In genomic region chr3:67094769-67095168, GRCh38 we compare ENCODE assay signal across 18 cellular contexts.
A peak's percentile ranks its signal among the peaks of the same experiment; 100 is the strongest.
DNase-seq lines count a peak whose midpoint lies in the region; ATAC-seq and TF ChIP-seq lines count a peak whose summit lies in the region.
"Had no signal": no experiment of that assay in that cellular context is flagged by ENCODE, and none has a peak within 500 bp of the region (broad histone marks: within the 10 kb centered on the region; RNA-seq: fewer than 3 reads in every experiment).

No MANE protein-coding gene starts in this region.

- H3K4me3 ChIP-seq in BE2C (ENCODE audit: low read depth, low read length) (no peak overlapping the region), SK-N-MC (peak overlapping the region; percentile 49), fibroblast of pulmonary artery (replicated peaks; ENCODE audit: low read depth, low read length) (no peak overlapping the region), neuronal stem cell (ENCODE audit: low read length in 2 of 2) (no peak overlapping the region)

- no peak overlapping the region for H2BK12ac ChIP-seq in neuronal stem cell (ENCODE audit: low read length)

- no peak overlapping the region for H2AK5ac ChIP-seq in neuronal stem cell (ENCODE audit: low read depth, low read length)

- H3K79me1 ChIP-seq in neuronal stem cell (ENCODE audit: low read depth, low read length), result no peaks in the 10 kb centered on the region

- no peak overlapping the region for H3K18ac ChIP-seq in neuronal stem cell (ENCODE audit: low read length)

- TF ChIP-seq CTCF in BE2C (IDR thresholded peaks at IDR 0.05; ENCODE audit: low read depth, low read length) (no peak), fibroblast of pulmonary artery (IDR thresholded peaks at IDR 0.05; ENCODE audit: low read length, missing control alignments) (no peak), type B pancreatic cell (conservative IDR thresholded peaks at IDR 0.05) (no peak)

- no peak for ATAC-seq in SK-N-SH treated with all-trans-retinoic acid at 6 μM for 48 hours
- ATAC-seq: T-cell had no signal

- no peak overlapping the region for H3K14ac ChIP-seq in neuronal stem cell (ENCODE audit: low read length)

- no peak overlapping the region for H3K4me3 Mint-ChIP-seq in type B pancreatic cell
- H3K4me3 Mint-ChIP-seq: activated CD4-positive, alpha-beta T cell treated with anti-CD3 and anti-CD28 coated beads, Interleukin-2, amount 10 ng/mL, durations not matched to agents 24 days and 14 days; CD8-positive, alpha-beta memory T cell; memory B cell; T-cell had no signal

- H3K9me3 Mint-ChIP-seq in type B pancreatic cell, result no peaks in the 10 kb centered on the region
- H3K9me3 Mint-ChIP-seq: activated CD4-positive, alpha-beta T cell treated with anti-CD3 and anti-CD28 coated beads, Interleukin-2, amount 10 ng/mL, durations not matched to agents 24 days and 14 days; memory B cell had no signal

- H3K4me1 ChIP-seq in BE2C (peaks cover 5% of the 10 kb centered on the region), neuronal stem cell (ENCODE audit: control insufficient read depth in 2 of 2, insufficient read depth in 1 of 2, low read depth in 1 of 2, low read length in 2 of 2) (peaks cover 0 to 5% of the 10 kb centered on the region in 2 donors)

- no peak overlapping the region for H3K9ac ChIP-seq in SK-N-MC (ENCODE audit: insufficient read length)
- no peak overlapping the region for H3K9ac ChIP-seq in neuronal stem cell (ENCODE audit: low read depth, low read length, poor library complexity)

- WGBS in neuronal stem cell (ENCODE audit: extremely low coverage in 2 of 2, insufficient read length in 2 of 2, insufficient replicate concordance in 1 of 2), 2 donors, result no CpG with 5 or more reads among the region's 1 CpG

- no peak overlapping the region for H3K4ac ChIP-seq in neuronal stem cell (ENCODE audit: low read length)

- peaks cover 14% of the 10 kb centered on the region for H3K4me1 Mint-ChIP-seq in type B pancreatic cell (ENCODE audit: unreplicated experiment)
- H3K4me1 Mint-ChIP-seq: CD8-positive, alpha-beta memory T cell; memory B cell; T-cell had no signal

- H2AFZ ChIP-seq in neuronal stem cell (ENCODE audit: low read length), result peak overlapping the region; percentile 40

- peak overlapping the region; percentile 42; the same call in 1 of the 2 replicates for H3K27ac ChIP-seq in SK-N-MC
- H3K27ac ChIP-seq in neuronal stem cell (replicated peaks; ENCODE audit: low read length), result no peak overlapping the region

- H4K91ac ChIP-seq in neuronal stem cell (ENCODE audit: low read depth, low read length, poor library complexity), result no peak overlapping the region

- no peak overlapping the region for H3K27ac Mint-ChIP-seq in type B pancreatic cell
- H3K27ac Mint-ChIP-seq: activated CD4-positive, alpha-beta T cell treated with anti-CD3 and anti-CD28 coated beads, Interleukin-2, amount 10 ng/mL, durations not matched to agents 24 days and 14 days; CD8-positive, alpha-beta memory T cell; progenitor cell of endocrine pancreas had no signal

- H3K23ac ChIP-seq in neuronal stem cell (ENCODE audit: low read depth, low read length, poor library complexity), result no peak overlapping the region

- H3K36me3 ChIP-seq in BE2C (no peaks in the 10 kb centered on the region), SK-N-MC (ENCODE audit: insufficient read depth, low read length) (no peaks in the 10 kb centered on the region), neuronal stem cell (replicated peaks in 1 of 2; ENCODE audit: control insufficient read depth in 2 of 2, insufficient read depth in 2 of 2, low read length in 2 of 2) (no peaks in the 10 kb centered on the region)

- no peaks in the 10 kb centered on the region for H3K36me3 Mint-ChIP-seq in type B pancreatic cell
- H3K36me3 Mint-ChIP-seq: memory B cell, T-cell had no signal

- H4K8ac ChIP-seq in neuronal stem cell (ENCODE audit: low read depth, low read length), result no peak overlapping the region

- H2BK15ac ChIP-seq in neuronal stem cell (ENCODE audit: low read length), result no peak overlapping the region

- no peak overlapping the region for H2BK120ac ChIP-seq in neuronal stem cell (ENCODE audit: low read depth, low read length)

- H2BK5ac ChIP-seq in neuronal stem cell (ENCODE audit: low read length), result no peak overlapping the region

- no peaks in the 10 kb centered on the region for H3K27me3 Mint-ChIP-seq in type B pancreatic cell
- H3K27me3 Mint-ChIP-seq: memory B cell, progenitor cell of endocrine pancreas had no signal

- H3K27me3 ChIP-seq in BE2C (no peaks in the 10 kb centered on the region), neuronal stem cell (ENCODE audit: control insufficient read depth in 3 of 3, insufficient read depth in 3 of 3, low read depth in 1 of 3, low read length in 3 of 3) (no peaks in the 10 kb centered on the region)

- DNase-seq in BE2C, result peak; percentile 49
- no peak for DNase-seq in SK-N-MC (ENCODE audit: low read depth, low spot score)
- DNase-seq in fibroblast of pulmonary artery (ENCODE audit: low read depth), result peak; percentile 51
- no peak for DNase-seq in neuronal stem cell (ENCODE audit: low spot score)
- DNase-seq in AG20443 (ENCODE audit: low spot score), result no peak
- DNase-seq in activated effector memory CD4-positive, alpha-beta T cell treated with Interleukin-2 at 50 U/mL for 16 hours, result no peak
- DNase-seq in type B pancreatic cell (ENCODE audit: extremely low spot score, unreplicated experiment), result no peak
- DNase-seq: activated CD4-positive, alpha-beta T cell treated with anti-CD3 and anti-CD28 coated beads, Interleukin-2, amount 10 ng/mL, durations not matched to agents 24 days and 14 days; CD8-positive, alpha-beta memory T cell; effector CD8-positive, alpha-beta T cell; Karpas-422; kidney; NCI-H1092 treated with DMSO at 0.1 percent for 48 hours; NCI-H524; T-cell had no signal

- H3K9me3 ChIP-seq in BE2C, result no peaks in the 10 kb centered on the region
- H3K9me3 ChIP-seq in SK-N-MC (ENCODE audit: low read depth, low read length), result no peaks in the 10 kb centered on the region
- peaks cover 0 to under 1% of the 10 kb centered on the region in 2 donors for H3K9me3 ChIP-seq in neuronal stem cell (replicated peaks in 1 of 2; ENCODE audit: control insufficient read depth in 2 of 2, insufficient read depth in 1 of 2, low read depth in 1 of 2, low read length in 2 of 2)

- H3K4me2 ChIP-seq in neuronal stem cell (ENCODE audit: insufficient read depth, low read length, poor library complexity, severe bottlenecking), result no peak overlapping the region

TF ChIP-seq in SK-N-SH treated with all-trans-retinoic acid at 6 μM for 48 hours, 23 proteins besides CTCF, POLR2A, EP300 and RAD21 (continues in another document):
- TF ChIP-seq ZNF70 (CRISPR knock-in tag; IDR thresholded peaks at IDR 0.05) (no peak), ESRRG (CRISPR knock-in tag; IDR thresholded peaks at IDR 0.05) (no peak), SNAI2 (CRISPR knock-in tag; IDR thresholded peaks at IDR 0.05) (no peak), PPARA (CRISPR knock-in tag; IDR thresholded peaks at IDR 0.05; ENCODE audit: borderline replicate concordance) (no peak), TSHZ2 (CRISPR knock-in tag; IDR thresholded peaks at IDR 0.05) (no peak), TOX (CRISPR knock-in tag; IDR thresholded peaks at IDR 0.05; ENCODE audit: borderline replicate concordance) (no peak), OSR1 (CRISPR knock-in tag; IDR thresholded peaks at IDR 0.05) (no peak), ISL1 (CRISPR knock-in tag; IDR thresholded peaks at IDR 0.05) (no peak), BACH2 (CRISPR knock-in tag; IDR thresholded peaks at IDR 0.05; ENCODE audit: borderline replicate concordance) (no peak), PATZ1 (CRISPR knock-in tag; IDR thresholded peaks at IDR 0.05; ENCODE audit: borderline replicate concordance) (no peak), ZC3H10 (CRISPR knock-in tag; IDR thresholded peaks at IDR 0.05) (no peak), ZFP3 (CRISPR knock-in tag; IDR thresholded peaks at IDR 0.05) (no peak), ZNF8 (CRISPR knock-in tag; IDR thresholded peaks at IDR 0.05) (no peak), ZNF565 (CRISPR knock-in tag; conservative IDR thresholded peaks at IDR 0.05; ENCODE audit: low read depth) (no peak), CSDC2 (CRISPR knock-in tag; IDR thresholded peaks at IDR 0.05) (no peak)

Comparison
In these comparisons a context has a peak if more than half of its experiments do, and no peak if none do; other contexts are left out.
1. DNase-seq: peak in BE2C (single experiment) and fibroblast of pulmonary artery (single experiment); none in SK-N-MC (single experiment), neuronal stem cell (single experiment), AG20443 (single experiment), activated effector memory CD4-positive, alpha-beta T cell treated with Interleukin-2 at 50 U/mL for 16 hours (single experiment) and type B pancreatic cell (single experiment).